Comparison of ENCODE assay signal across 1 cellular context in the genomic region with DNA sequence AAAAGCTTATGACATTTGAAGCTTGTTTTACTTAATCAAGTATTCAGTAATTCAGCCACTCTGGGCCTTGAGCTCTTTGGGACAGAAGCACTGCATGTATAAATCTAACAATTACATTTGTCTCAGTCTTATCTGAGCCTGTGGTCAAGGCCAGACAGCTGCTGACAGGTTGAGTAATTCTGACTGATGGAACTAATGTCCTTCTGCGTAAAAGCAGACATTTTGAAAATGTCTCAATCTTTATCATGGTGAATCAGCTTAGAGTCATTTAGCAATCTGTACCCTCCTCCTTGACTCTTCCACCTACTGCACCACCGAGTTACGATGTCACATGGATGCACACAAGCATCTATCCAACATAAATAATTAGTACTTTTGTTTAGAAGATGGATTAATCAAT.
TF ChIP-seq lines count a peak whose summit lies in the region.

No MANE protein-coding gene starts in this region.

TF ChIP-seq in K562, 482 proteins besides CTCF, POLR2A, EP300 and RAD21 (continued from another document):
- TF ChIP-seq, protein P1, sequence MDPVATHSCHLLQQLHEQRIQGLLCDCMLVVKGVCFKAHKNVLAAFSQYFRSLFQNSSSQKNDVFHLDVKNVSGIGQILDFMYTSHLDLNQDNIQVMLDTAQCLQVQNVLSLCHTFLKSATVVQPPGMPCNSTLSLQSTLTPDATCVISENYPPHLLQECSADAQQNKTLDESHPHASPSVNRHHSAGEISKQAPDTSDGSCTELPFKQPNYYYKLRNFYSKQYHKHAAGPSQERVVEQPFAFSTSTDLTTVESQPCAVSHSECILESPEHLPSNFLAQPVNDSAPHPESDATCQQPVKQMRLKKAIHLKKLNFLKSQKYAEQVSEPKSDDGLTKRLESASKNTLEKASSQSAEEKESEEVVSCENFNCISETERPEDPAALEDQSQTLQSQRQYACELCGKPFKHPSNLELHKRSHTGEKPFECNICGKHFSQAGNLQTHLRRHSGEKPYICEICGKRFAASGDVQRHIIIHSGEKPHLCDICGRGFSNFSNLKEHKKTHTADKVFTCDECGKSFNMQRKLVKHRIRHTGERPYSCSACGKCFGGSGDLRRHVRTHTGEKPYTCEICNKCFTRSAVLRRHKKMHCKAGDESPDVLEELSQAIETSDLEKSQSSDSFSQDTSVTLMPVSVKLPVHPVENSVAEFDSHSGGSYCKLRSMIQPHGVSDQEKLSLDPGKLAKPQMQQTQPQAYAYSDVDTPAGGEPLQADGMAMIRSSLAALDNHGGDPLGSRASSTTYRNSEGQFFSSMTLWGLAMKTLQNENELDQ (CRISPR knock-in tag; IDR thresholded peaks at IDR 0.05; ENCODE audit: borderline replicate concordance), result no peak
- TF ChIP-seq ZNF354B (CRISPR knock-in tag; IDR thresholded peaks at IDR 0.05), result peak; percentile 75; the same call in 1 of the 2 replicates
- peak; percentile 99 for TF ChIP-seq TAL1 (IDR thresholded peaks at IDR 0.05)
- no peak for TF ChIP-seq ZNF184 (CRISPR knock-in tag; IDR thresholded peaks at IDR 0.05)
- no peak for TF ChIP-seq ZBTB8A (IDR thresholded peaks at IDR 0.05; ENCODE audit: partially characterized antibody)
- TF ChIP-seq TAF9B (IDR thresholded peaks at IDR 0.05; ENCODE audit: partially characterized antibody), result peak; percentile 56
- no peak for TF ChIP-seq ESRRB (CRISPR knock-in tag; IDR thresholded peaks at IDR 0.05; ENCODE audit: borderline replicate concordance)
- TF ChIP-seq KLF16 (IDR thresholded peaks at IDR 0.05), result peak; percentile 96
- peak; percentile 99 for TF ChIP-seq KDM1A (IDR thresholded peaks at IDR 0.05)
- TF ChIP-seq SUPT5H (IDR thresholded peaks at IDR 0.05), result no peak
- no peak for TF ChIP-seq GTF2F1 (IDR thresholded peaks at IDR 0.05; ENCODE audit: low read depth, low read length)
- TF ChIP-seq ZSCAN32 (CRISPR knock-in tag; IDR thresholded peaks at IDR 0.05), result no peak
- peak; percentile 86 for TF ChIP-seq ZFP36 (IDR thresholded peaks at IDR 0.05; ENCODE audit: low read depth, low read length, partially characterized antibody)
- 0 out of 2 replicates have a peak, but pooled peaks have one; percentile 45 for TF ChIP-seq DDX20 (tag; IDR thresholded peaks at IDR 0.05; ENCODE audit: low read depth)
- TF ChIP-seq ARID1B (IDR thresholded peaks at IDR 0.05), result peak; percentile 99
- TF ChIP-seq TCF7 (IDR thresholded peaks at IDR 0.05; ENCODE audit: borderline replicate concordance), result 0 out of 2 replicates have a peak, but pooled peaks have one; percentile 71
- TF ChIP-seq, protein P2, sequence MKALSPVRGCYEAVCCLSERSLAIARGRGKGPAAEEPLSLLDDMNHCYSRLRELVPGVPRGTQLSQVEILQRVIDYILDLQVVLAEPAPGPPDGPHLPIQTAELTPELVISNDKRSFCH (CRISPR knock-in tag; IDR thresholded peaks at IDR 0.05), result no peak
- TF ChIP-seq, protein P2 (tag; IDR thresholded peaks at IDR 0.05), result peak; percentile 70; the same call in 1 of the 2 replicates
- no peak for TF ChIP-seq SETDB1 (IDR thresholded peaks at IDR 0.05; ENCODE audit: low read length)
- TF ChIP-seq ZNF134 (CRISPR knock-in tag; conservative IDR thresholded peaks at IDR 0.05), result peak; percentile 78
- peak; percentile 99 for TF ChIP-seq SMARCA4 (IDR thresholded peaks at IDR 0.05)
- TF ChIP-seq ZNF23 (CRISPR knock-in tag; IDR thresholded peaks at IDR 0.05), result peak; percentile 51; the same call in 1 of the 2 replicates
- peak; percentile 93 for TF ChIP-seq ZKSCAN8 (CRISPR knock-in tag; IDR thresholded peaks at IDR 0.05)
- TF ChIP-seq SIX5 (IDR thresholded peaks at IDR 0.05; ENCODE audit: borderline replicate concordance in 1 of 2, insufficient read depth in 1 of 2, low read depth in 1 of 2, low read length in 2 of 2), result no peak; a peak in 1 of 4 replicates
- 0 out of 2 replicates have a peak, but pooled peaks have one; percentile 38 for TF ChIP-seq ADNP (tag; IDR thresholded peaks at IDR 0.05)
- peak; percentile 91 for TF ChIP-seq MTA1 (IDR thresholded peaks at IDR 0.05; ENCODE audit: borderline replicate concordance)
- no peak for TF ChIP-seq MAFF (IDR thresholded peaks at IDR 0.05; ENCODE audit: low read length)
- peak; percentile 99 for TF ChIP-seq NCOR1 (IDR thresholded peaks at IDR 0.05)
